In the genomic region with DNA sequence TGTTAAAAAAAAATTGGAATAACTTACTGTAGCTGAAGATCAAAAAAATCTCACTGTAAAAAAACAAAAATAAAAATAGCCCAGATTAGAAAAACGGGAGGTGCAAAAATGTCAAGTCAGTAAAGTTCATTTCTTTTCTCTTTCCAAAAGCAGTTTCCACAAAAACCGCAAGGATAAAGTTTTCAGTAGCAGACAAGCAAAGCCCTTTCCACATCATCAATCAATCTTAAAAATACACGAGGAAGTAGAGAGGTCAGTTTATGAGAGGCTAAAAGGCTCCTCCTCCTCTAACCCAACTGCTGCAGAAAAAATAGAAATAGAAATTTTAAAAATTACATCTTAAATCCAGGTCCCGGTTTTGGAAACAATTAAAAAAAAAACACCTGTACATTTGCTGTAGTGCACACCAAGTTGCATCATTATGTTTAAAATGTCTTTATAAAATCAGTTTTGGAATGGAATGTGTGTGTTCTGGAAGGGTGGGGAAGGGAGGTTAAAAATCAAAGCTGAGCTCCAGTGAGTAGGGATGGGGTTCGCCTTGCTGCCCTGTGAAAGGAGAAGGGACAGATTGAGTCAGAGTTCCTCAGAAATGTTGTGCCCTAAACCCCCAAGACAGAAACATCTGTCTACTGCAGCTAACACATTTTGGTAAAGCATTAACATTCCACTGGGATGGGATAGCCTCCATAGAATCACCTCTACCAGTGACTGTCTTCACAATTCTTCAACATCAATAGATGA, we compare ENCODE assay signal across 9 cellular contexts. TPM values are rescaled to one million over a fixed set of nuclear protein-coding genes. Genes with fewer than 3 reads are reported as not detected.
DNase-seq lines count a peak whose midpoint lies in the region; ATAC-seq, FAIRE-seq and TF ChIP-seq lines count a peak whose summit lies in the region.
"Had no signal": no experiment of that assay in that cellular context is flagged by ENCODE, and none has a peak within 500 bp of the region (broad histone marks: within the 10 kb centered on the region; RNA-seq: fewer than 3 reads in every experiment).

No MANE protein-coding gene starts in this region.

- H3K4me3 Mint-ChIP-seq in Calu3 (ENCODE audit: low read depth, unreplicated experiment) (peak overlapping the region; percentile 93), astrocyte (ENCODE audit: unreplicated experiment) (peak overlapping the region; percentile 62)

- no TSS peak for BruUV-seq in Calu3 (replicated peaks; lab: Mats Ljungman, UMichigan)

- H2AFZ ChIP-seq in KMS-11 (ENCODE audit: low read depth) (no peak overlapping the region), astrocyte (ENCODE audit: low read depth, low read length) (no peak overlapping the region)

- H3K4me1 ChIP-seq in KMS-11 (ENCODE audit: low read depth, poor library complexity, severe bottlenecking) (peaks cover 76% of the 10 kb centered on the region), astrocyte (ENCODE audit: insufficient read depth, low read length) (peaks cover 48% of the 10 kb centered on the region)

- no peaks in the 10 kb centered on the region for H3K9me3 ChIP-seq in astrocyte (ENCODE audit: insufficient read depth, low read depth, low read length)

- H3K9me3 Mint-ChIP-seq in Calu3 (ENCODE audit: low read depth, unreplicated experiment) (no peaks in the 10 kb centered on the region), astrocyte (ENCODE audit: unreplicated experiment) (no peaks in the 10 kb centered on the region)

- H3K27me3 ChIP-seq in KMS-11 (ENCODE audit: insufficient read depth, low read depth) (no peaks in the 10 kb centered on the region), astrocyte (ENCODE audit: insufficient read depth, low read length) (no peaks in the 10 kb centered on the region)

- H3K27me3 Mint-ChIP-seq in Calu3 (ENCODE audit: unreplicated experiment), result no peaks in the 10 kb centered on the region
- no peaks in the 10 kb centered on the region for H3K27me3 Mint-ChIP-seq in astrocyte (ENCODE audit: low read depth, unreplicated experiment)

- peak overlapping the region; percentile 72 for H3K4me2 ChIP-seq in KMS-11
- peak overlapping the region; percentile 98 for H3K4me2 ChIP-seq in astrocyte (ENCODE audit: low read length)

- FAIRE-seq in astrocyte (lab: Jason Lieb, UNC) (no peak), GM19239 (lab: Jason Lieb, UNC) (no peak), urothelium cell line (lab: Jason Lieb, UNC) (no peak)

- H3K79me2 ChIP-seq in KMS-11 (ENCODE audit: insufficient read depth, low read depth), result peaks cover 98% of the 10 kb centered on the region
- H3K79me2 ChIP-seq in astrocyte (ENCODE audit: insufficient read depth, low read length), result peaks cover 98% of the 10 kb centered on the region

- H4K20me1 ChIP-seq in KMS-11 (ENCODE audit: insufficient read depth) (peaks cover 71% of the 10 kb centered on the region), astrocyte (ENCODE audit: insufficient read depth, low read length) (peaks cover 95% of the 10 kb centered on the region)

- H3K9ac ChIP-seq in KMS-11, result peak overlapping the region; percentile 51; the same call in 1 of the 2 replicates
- peak overlapping the region; percentile 64 for H3K9ac ChIP-seq in astrocyte (ENCODE audit: low read length)

- TF ChIP-seq CTCF in Calu3 (IDR thresholded peaks at IDR 0.05; ENCODE audit: unreplicated experiment), result no peak
- no peak for TF ChIP-seq CTCF in KMS-11 (conservative IDR thresholded peaks at IDR 0.05; ENCODE audit: low read depth, low read length)
- TF ChIP-seq CTCF in astrocyte (IDR thresholded peaks at IDR 0.05; ENCODE audit: insufficient read depth, low read depth, low read length), result no peak

- CTCF ChIA-PET in Calu3 (lab: Charles Lee), result interaction anchor here (0.6 kb wide), 1 partner anchor 13 kb away, joined by 3 read pairs; no protein-coding TSS in a partner anchor

- H3K4me3 ChIP-seq in KMS-11 (IDR thresholded peaks at IDR 0.05; ENCODE audit: insufficient read depth, low read depth, low read length) (no peak overlapping the region), astrocyte (ENCODE audit: insufficient read depth, low read depth, low read length) (peak overlapping the region; percentile 30)

- no peak for ATAC-seq in HG03159 (IDR thresholded peaks at IDR 0.05; ENCODE audit: unreplicated experiment)

- H3K4me1 Mint-ChIP-seq in Calu3 (ENCODE audit: low read depth, unreplicated experiment) (peaks cover 31% of the 10 kb centered on the region), astrocyte (ENCODE audit: low read depth, unreplicated experiment) (peaks cover 45% of the 10 kb centered on the region)

- H3K27ac ChIP-seq in KMS-11 (peak overlapping the region; percentile 72), astrocyte (ENCODE audit: low read depth, low read length) (peak overlapping the region; percentile 75)

- DNase-seq in Calu3 (no peak), astrocyte (ENCODE audit: low read depth) (peak; percentile 72), myocyte (ENCODE audit: low read depth) (peak; percentile 32), putamen (ENCODE audit: low spot score) (no peak), GM19239 (ENCODE audit: insufficient read length, low spot score) (no peak), urothelium cell line (ENCODE audit: low spot score) (no peak)
- DNase-seq: midbrain had no signal

- H3K27ac Mint-ChIP-seq in Calu3 (ENCODE audit: unreplicated experiment) (peak overlapping the region; percentile 70), astrocyte (ENCODE audit: unreplicated experiment) (peak overlapping the region; percentile 88)

- intact Hi-C loops in Calu3 (cut with micrococcal nuclease; ENCODE audit: unreplicated experiment), result no loop called here

- peaks cover 100% of the 10 kb centered on the region for H3K36me3 Mint-ChIP-seq in Calu3 (ENCODE audit: insufficient read depth, unreplicated experiment)
- peaks cover 16% of the 10 kb centered on the region for H3K36me3 Mint-ChIP-seq in astrocyte (ENCODE audit: low read depth, unreplicated experiment)

- peaks cover 23% of the 10 kb centered on the region; the same call in 1 of the 2 replicates for H3K36me3 ChIP-seq in KMS-11 (ENCODE audit: insufficient read depth)
- peaks cover 58% of the 10 kb centered on the region for H3K36me3 ChIP-seq in astrocyte (ENCODE audit: insufficient read depth, low read length)

RNA-seq across cellular contexts. Expression of a gene that starts 5.8 kb away (rescaled TPM):
- total RNA-seq in Calu3 (2022) (472 and 476 TPM in 2 replicates), astrocyte (525 and 536 TPM in 2 replicates), myocyte (541 and 590 TPM in 2 replicates)
- 375 TPM for polyA plus RNA-seq in myocyte (2012)

RNA-seq across cellular contexts. Expression of a gene that starts 16.4 kb away (rescaled TPM):
- not detected in 2 replicates for total RNA-seq in Calu3 (2022)
- not detected in 2 replicates for total RNA-seq in astrocyte
- not detected in 2 replicates for total RNA-seq in myocyte
- not detected for polyA plus RNA-seq in myocyte (2012)

Comparison
In these comparisons a context has a peak if more than half of its experiments do, and no peak if none do; other contexts are left out.
1. DNase-seq: peak in astrocyte (single experiment) and myocyte (single experiment); none in Calu3 (single experiment), putamen (single experiment), GM19239 (single experiment) and urothelium cell line (single experiment).